Comparison of ENCODE assay signal across 13 cellular contexts in genomic region chr17:73211745-73212144, GRCh38. TPM values are rescaled to one million over a fixed set of nuclear protein-coding genes. Genes with fewer than 3 reads are reported as not detected.
DNase-seq lines count a peak whose midpoint lies in the region; ATAC-seq and TF ChIP-seq lines count a peak whose summit lies in the region.
"Had no signal": no experiment of that assay in that cellular context is flagged by ENCODE, and none has a peak within 500 bp of the region (broad histone marks: within the 10 kb centered on the region; RNA-seq: fewer than 3 reads in every experiment).

No MANE protein-coding gene starts in this region.

- H3K9me3 Mint-ChIP-seq in CD4-positive, CD25-positive, alpha-beta regulatory T cell, result no peaks in the 10 kb centered on the region
- no peaks in the 10 kb centered on the region for H3K9me3 Mint-ChIP-seq in natural killer cell
- H3K9me3 Mint-ChIP-seq: type B pancreatic cell had no signal

- H3K27me3 ChIP-seq in CD4-positive, CD25-positive, alpha-beta regulatory T cell (ENCODE audit: control insufficient read depth, insufficient read depth, low read length), result no peaks in the 10 kb centered on the region
- H3K27me3 ChIP-seq in MG63, result no peaks in the 10 kb centered on the region
- H3K27me3 ChIP-seq: colonic mucosa had no signal

- no peaks in the 10 kb centered on the region for H3K9me3 ChIP-seq in CD4-positive, CD25-positive, alpha-beta regulatory T cell (ENCODE audit: control insufficient read depth in 2 of 2, low read length in 2 of 2)
- H3K9me3 ChIP-seq in MG63, result no peaks in the 10 kb centered on the region
- H3K9me3 ChIP-seq: colonic mucosa had no signal

- H3K4me3 ChIP-seq in CD4-positive, CD25-positive, alpha-beta regulatory T cell (ENCODE audit: low read depth, low read length), result peak overlapping the region; percentile 48
- H3K4me3 ChIP-seq in MG63, result no peak overlapping the region
- H3K4me3 ChIP-seq: colonic mucosa had no signal

- peaks cover 25 to 50% (median 38%) of the 10 kb centered on the region in 4 donors for H3K4me1 Mint-ChIP-seq in CD4-positive, CD25-positive, alpha-beta regulatory T cell
- H3K4me1 Mint-ChIP-seq in natural killer cell, result peaks cover 25 to 30% of the 10 kb centered on the region in 2 donors

- H3K4me1 ChIP-seq in CD4-positive, CD25-positive, alpha-beta regulatory T cell (ENCODE audit: control insufficient read depth, insufficient read depth, low read length, poor library complexity, severe bottlenecking), result peaks cover 26% of the 10 kb centered on the region
- H3K4me1 ChIP-seq: colonic mucosa had no signal

- peaks cover 5% of the 10 kb centered on the region for H3K27me3 Mint-ChIP-seq in CD4-positive, CD25-positive, alpha-beta regulatory T cell
- H3K27me3 Mint-ChIP-seq in natural killer cell (ENCODE audit: low read depth in 2 of 2), result no peaks in the 10 kb centered on the region
- H3K27me3 Mint-ChIP-seq: type B pancreatic cell had no signal

- peaks cover 51% of the 10 kb centered on the region for H3K36me3 Mint-ChIP-seq in CD4-positive, CD25-positive, alpha-beta regulatory T cell
- peaks cover 20% of the 10 kb centered on the region for H3K36me3 Mint-ChIP-seq in natural killer cell

- H3K27ac Mint-ChIP-seq in CD4-positive, CD25-positive, alpha-beta regulatory T cell, result peak overlapping the region; percentile 57 to 90 (median 88)
- peak overlapping the region; percentile 57 to 62 for H3K27ac Mint-ChIP-seq in natural killer cell
- H3K27ac Mint-ChIP-seq: type B pancreatic cell had no signal

- peak overlapping the region; percentile 65 for H3K27ac ChIP-seq in CD4-positive, CD25-positive, alpha-beta regulatory T cell (ENCODE audit: insufficient read depth, low read length, poor library complexity, severe bottlenecking)
- H3K27ac ChIP-seq: colonic mucosa had no signal

- intact Hi-C loops in natural killer cell (cut with micrococcal nuclease), result no loop called here

- H3K4me3 Mint-ChIP-seq in CD4-positive, CD25-positive, alpha-beta regulatory T cell, result peak overlapping the region; percentile 56 to 84 (median 82)
- H3K4me3 Mint-ChIP-seq in natural killer cell, result peak overlapping the region; percentile 49
- H3K4me3 Mint-ChIP-seq: type B pancreatic cell had no signal

- no peak for TF ChIP-seq CTCF in natural killer cell (IDR thresholded peaks at IDR 0.05)

- DNase-seq in CD4-positive, CD25-positive, alpha-beta regulatory T cell, result peak; percentile 44 to 75 (median 57)
- peak; percentile 14 to 23 for DNase-seq in activated CD4-positive, alpha-beta T cell treated with anti-CD3 and anti-CD28 coated beads for 24 hours (ENCODE audit: low read depth in 2 of 2)
- DNase-seq in activated effector memory CD4-positive, alpha-beta T cell treated with Interleukin-2 at 50 U/mL for 16 hours, result peak; percentile 56
- no peak for DNase-seq in natural killer cell
- no peak for DNase-seq in MG63
- DNase-seq in cerebellar nuclear complex (lab: John Stamatoyannopoulos, UW), result no peak
- DNase-seq in SHP77 (lab: John Stamatoyannopoulos, UW), result no peak
- DNase-seq: colonic mucosa, NCI-H2081 treated with DMSO at 0.1 percent for 48 hours had no signal

- ATAC-seq in CD4-positive, CD25-positive, alpha-beta regulatory T cell (ENCODE audit: low read depth in 2 of 2), result peak in 1 of 2 donors; percentile 64
- peak; percentile 29 to 77 (median 55) for ATAC-seq in natural killer cell
- ATAC-seq in HG02870 (IDR thresholded peaks at IDR 0.05; ENCODE audit: unreplicated experiment), result no peak

- peaks cover 47% of the 10 kb centered on the region for H3K36me3 ChIP-seq in CD4-positive, CD25-positive, alpha-beta regulatory T cell (ENCODE audit: control insufficient read depth, insufficient read depth, low read length)
- H3K36me3 ChIP-seq in MG63, result peaks cover 38% of the 10 kb centered on the region
- H3K36me3 ChIP-seq: colonic mucosa had no signal

RNA-seq across cellular contexts. Expression of gene COG1, which starts 18.9 kb away (rescaled TPM):
- total RNA-seq in CD4-positive, CD25-positive, alpha-beta regulatory T cell, result 61.0 TPM
- polyA plus RNA-seq in CD4-positive, CD25-positive, alpha-beta regulatory T cell, result 10 to 100 TPM; 18.9 to 31.7 (median 21.2) TPM
- total RNA-seq in natural killer cell, result 10 to 100 TPM; 64.1 to 73.2 (median 68.3) TPM
- 9.9 and 25.5 TPM in 2 replicates for total RNA-seq in MG63 (2014; rRNA removed; shearing (Covaris generic); ENCODE audit: low replicate concordance)

RNA-seq across cellular contexts. Expression of gene SSTR2, which starts 46.9 kb away (rescaled TPM):
- total RNA-seq in CD4-positive, CD25-positive, alpha-beta regulatory T cell, result 0.05 TPM
- polyA plus RNA-seq in CD4-positive, CD25-positive, alpha-beta regulatory T cell, result under 1 TPM in 1 of 4 donors, not detected in 3; 0.05 TPM
- not detected for total RNA-seq in natural killer cell
- total RNA-seq in MG63 (2014; rRNA removed; shearing (Covaris generic); ENCODE audit: low replicate concordance), result not detected in 2 replicates

RNA-seq across cellular contexts. Expression of gene CPSF4L, which starts 49.9 kb away (rescaled TPM):
- not detected for total RNA-seq in CD4-positive, CD25-positive, alpha-beta regulatory T cell
- not detected for polyA plus RNA-seq in CD4-positive, CD25-positive, alpha-beta regulatory T cell
- total RNA-seq in natural killer cell, result not detected
- total RNA-seq in MG63 (2014; rRNA removed; shearing (Covaris generic); ENCODE audit: low replicate concordance), result not detected in 2 replicates
- total RNA-seq: colonic mucosa, renal cortical epithelial cell had no signal
- polyA plus RNA-seq: AG04450 had no signal

Comparison
In these comparisons a context has a peak if more than half of its experiments do, and no peak if none do; other contexts are left out.
1. DNase-seq: peak in CD4-positive, CD25-positive, alpha-beta regulatory T cell (3 of 3), activated CD4-positive, alpha-beta T cell treated with anti-CD3 and anti-CD28 coated beads for 24 hours (2 of 2) and activated effector memory CD4-positive, alpha-beta T cell treated with Interleukin-2 at 50 U/mL for 16 hours (single experiment); none in natural killer cell (single experiment), MG63 (single experiment), cerebellar nuclear complex (0 of 2) and SHP77 (0 of 2).